In the genomic region with DNA sequence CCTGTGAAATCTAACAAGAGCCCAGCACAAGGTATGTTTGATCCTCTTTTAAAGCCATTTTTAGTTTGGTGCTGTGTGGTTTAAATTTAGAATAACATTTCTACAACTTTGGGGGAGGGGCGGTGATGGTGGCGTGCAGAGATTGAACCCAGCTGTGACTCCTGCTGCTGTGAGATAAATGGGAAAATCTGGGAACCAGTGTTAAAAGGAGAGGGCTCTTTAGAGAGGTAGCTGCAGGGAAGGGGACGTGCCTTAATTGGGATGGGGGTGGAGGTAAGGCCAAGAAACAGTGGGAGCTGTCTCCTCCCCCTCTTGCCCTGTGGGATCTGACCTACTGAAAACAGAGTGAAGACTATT, we compare ENCODE assay signal across 20 cellular contexts. TPM values are rescaled to one million over a fixed set of nuclear protein-coding genes. Genes with fewer than 3 reads are reported as not detected.
A peak's percentile ranks its signal among the peaks of the same experiment; 100 is the strongest.
DNase-seq lines count a peak whose midpoint lies in the region; ATAC-seq and TF ChIP-seq lines count a peak whose summit lies in the region.
"Had no signal": no experiment of that assay in that cellular context is flagged by ENCODE, and none has a peak within 500 bp of the region (broad histone marks: within the 10 kb centered on the region; RNA-seq: fewer than 3 reads in every experiment).

No MANE protein-coding gene starts in this region.

- H2AFZ ChIP-seq in GM23338 = no peak overlapping the region; the same call in 1 of the 2 replicates
- H2AFZ ChIP-seq in mesenchymal stem cell (ENCODE audit: low read depth, low read length) = no peak overlapping the region

- H3K9me2 ChIP-seq in GM23338 (ENCODE audit: insufficient read depth) = no peaks in the 10 kb centered on the region; the same call in 1 of the 2 replicates

- peaks cover 5% of the 10 kb centered on the region for H3K27me3 Mint-ChIP-seq in GM23338 (ENCODE audit: insufficient read depth, low read depth, poor library complexity)

- TF ChIP-seq EP300 in upper lobe of left lung (IDR thresholded peaks at IDR 0.05) = no peak

- peaks cover 33% of the 10 kb centered on the region for H3K4me1 ChIP-seq in GM23338 (ENCODE audit: insufficient read depth)
- H3K4me1 ChIP-seq in heart left ventricle = peaks cover 0 to 24% (median 12%) of the 10 kb centered on the region in 12 donors
- H3K4me1 ChIP-seq in mesenchymal stem cell (ENCODE audit: control insufficient read depth, insufficient read depth, low read depth, low read length) = peaks cover 8% of the 10 kb centered on the region
- H3K4me1 ChIP-seq in upper lobe of left lung = no peaks in the 10 kb centered on the region
- H3K4me1 ChIP-seq: SJSA1, stomach had no signal

- no peak overlapping the region for H3K18ac ChIP-seq in mesenchymal stem cell (ENCODE audit: low read depth in 1 of 2, low read length in 2 of 2)

- peaks cover 4% of the 10 kb centered on the region for H3K79me1 ChIP-seq in mesenchymal stem cell (replicated peaks; ENCODE audit: low read length, poor library complexity, severe bottlenecking)

- H2BK12ac ChIP-seq in mesenchymal stem cell (ENCODE audit: low read length in 2 of 2) = no peak overlapping the region

- no peak overlapping the region for H3K27ac Mint-ChIP-seq in GM23338
- H3K27ac Mint-ChIP-seq: activated naive CD8-positive, alpha-beta T cell treated with anti-CD3 and anti-CD28 coated beads, Interleukin-2, amount 50 U/mL, for 24 hours; IgD-negative memory B cell had no signal

- H2BK120ac ChIP-seq in mesenchymal stem cell (ENCODE audit: low read depth, low read length) = no peak overlapping the region

- TF ChIP-seq POLR2A in heart left ventricle (IDR thresholded peaks at IDR 0.05) (no peak), upper lobe of left lung (IDR thresholded peaks at IDR 0.05) (no peak)

- no peak overlapping the region for H2BK15ac ChIP-seq in mesenchymal stem cell (ENCODE audit: low read depth, poor library complexity, severe bottlenecking)

- no peak overlapping the region for H3K14ac ChIP-seq in mesenchymal stem cell (ENCODE audit: low read length in 2 of 2)

- H3K4ac ChIP-seq in mesenchymal stem cell (ENCODE audit: low read depth in 1 of 2, low read length in 2 of 2) = no peak overlapping the region

- ATAC-seq in GM23338 (peak; percentile 94), heart left ventricle (peak; percentile 43 to 55 (median 48)), GM21825 (IDR thresholded peaks at IDR 0.05; ENCODE audit: unreplicated experiment) (no peak), upper lobe of left lung (ENCODE audit: low FRiP score in 2 of 2) (no peak)
- ATAC-seq: activated CD4-positive, CD25-positive, alpha-beta regulatory T cell treated with anti-CD3 and anti-CD28 coated beads, Interleukin-2, amount 50 U/mL, for 24 hours; activated naive CD8-positive, alpha-beta T cell treated with anti-CD3 and anti-CD28 coated beads, Interleukin-2, amount 50 U/mL, for 24 hours; sciatic nerve had no signal

- no peak overlapping the region for H4K91ac ChIP-seq in mesenchymal stem cell (ENCODE audit: low read length)

- H3K36me3 ChIP-seq in GM23338 (ENCODE audit: insufficient read depth) = no peaks in the 10 kb centered on the region
- no peaks in the 10 kb centered on the region for H3K36me3 ChIP-seq in heart left ventricle
- H3K36me3 ChIP-seq in mesenchymal stem cell (ENCODE audit: control insufficient read depth in 1 of 2, insufficient read depth in 2 of 2, low read depth in 1 of 2, low read length in 2 of 2) = no peaks in the 10 kb centered on the region
- no peaks in the 10 kb centered on the region for H3K36me3 ChIP-seq in upper lobe of left lung
- H3K36me3 ChIP-seq: esophagus squamous epithelium, ovary, SJSA1, stomach had no signal

- intact Hi-C loops in heart left ventricle (cut with DNase I) = no loop called here

- H3F3A ChIP-seq in GM23338 (replicated peaks; ENCODE audit: low read depth) = no peaks in the 10 kb centered on the region

- H3K9ac ChIP-seq in mesenchymal stem cell (ENCODE audit: low read length) = no peak overlapping the region

- H3K27ac ChIP-seq in GM23338 (ENCODE audit: low read depth) (peak overlapping the region; percentile 21; the same call in 1 of the 2 replicates), heart left ventricle (peak overlapping the region in 10 of 12 donors; percentile 12 to 80 (median 66)), mesenchymal stem cell (ENCODE audit: low read length, poor library complexity, severe bottlenecking) (no peak overlapping the region), upper lobe of left lung (peak overlapping the region in 2 of 4 donors; percentile 25 to 35)
- H3K27ac ChIP-seq: esophagus squamous epithelium, ovary, SJSA1, stomach had no signal

- peaks cover 54% of the 10 kb centered on the region for H3K4me1 Mint-ChIP-seq in GM23338
- H3K4me1 Mint-ChIP-seq: activated naive CD8-positive, alpha-beta T cell treated with anti-CD3 and anti-CD28 coated beads, Interleukin-2, amount 50 U/mL, for 24 hours; CD14-positive monocyte; IgD-negative memory B cell had no signal

- H3K36me3 Mint-ChIP-seq in GM23338 (ENCODE audit: low read depth) = no peaks in the 10 kb centered on the region
- H3K36me3 Mint-ChIP-seq: CD14-positive monocyte had no signal

- peak overlapping the region; percentile 68 for H3K4me3 Mint-ChIP-seq in GM23338
- H3K4me3 Mint-ChIP-seq: activated naive CD8-positive, alpha-beta T cell treated with anti-CD3 and anti-CD28 coated beads, Interleukin-2, amount 50 U/mL, for 24 hours; CD14-positive monocyte; IgD-negative memory B cell had no signal

- TF ChIP-seq CTCF in GM23338 (conservative IDR thresholded peaks at IDR 0.05; ENCODE audit: low read depth in 2 of 2) = no peak
- TF ChIP-seq CTCF in heart left ventricle (IDR thresholded peaks at IDR 0.05) = no peak
- TF ChIP-seq CTCF in upper lobe of left lung (IDR thresholded peaks at IDR 0.05) = no peak

- peak overlapping the region; percentile 46 for H3K4me3 ChIP-seq in GM23338
- H3K4me3 ChIP-seq in heart left ventricle = peak overlapping the region in 7 of 12 donors; percentile 3 to 31 (median 21)
- H3K4me3 ChIP-seq in mesenchymal stem cell (ENCODE audit: insufficient read depth in 1 of 2, low read depth in 1 of 2, low read length in 2 of 2) = no peak overlapping the region
- H3K4me3 ChIP-seq in upper lobe of left lung = no peak overlapping the region
- H3K4me3 ChIP-seq: esophagus squamous epithelium, ovary, SJSA1, stomach had no signal

- H3K9me3 ChIP-seq in heart left ventricle (no peaks in the 10 kb centered on the region), mesenchymal stem cell (ENCODE audit: control insufficient read depth, low read length) (no peaks in the 10 kb centered on the region), upper lobe of left lung (no peaks in the 10 kb centered on the region)
- H3K9me3 ChIP-seq: esophagus squamous epithelium, ovary, SJSA1, stomach had no signal

- H3K9me3 Mint-ChIP-seq in GM23338 = no peaks in the 10 kb centered on the region
- H3K9me3 Mint-ChIP-seq: activated naive CD8-positive, alpha-beta T cell treated with anti-CD3 and anti-CD28 coated beads, Interleukin-2, amount 50 U/mL, for 24 hours; CD14-positive monocyte had no signal

- H2AK5ac ChIP-seq in mesenchymal stem cell (ENCODE audit: low read length, severe bottlenecking) = no peak overlapping the region

- H4K8ac ChIP-seq in mesenchymal stem cell (ENCODE audit: low read length) = no peak overlapping the region

- WGBS in heart left ventricle, 4 donors = 17 to 38% (median 28%) methylated on average over 3 of the region's 3 CpGs
- 36% methylated on average over 3 of the region's 3 CpGs for WGBS in mesenchymal stem cell
- WGBS in upper lobe of left lung, 2 donors = 56 to 89% methylated on average over 3 of the region's 3 CpGs

- H2BK5ac ChIP-seq in mesenchymal stem cell (ENCODE audit: low read depth, low read length, poor library complexity, severe bottlenecking) = no peak overlapping the region

- H3K27me3 ChIP-seq in GM23338 (ENCODE audit: insufficient read depth) (peaks cover 7% of the 10 kb centered on the region; the same call in 1 of the 2 replicates), heart left ventricle (no peaks in the 10 kb centered on the region), mesenchymal stem cell (ENCODE audit: control insufficient read depth in 1 of 2, insufficient read depth in 1 of 2, low read length in 2 of 2) (no peaks in the 10 kb centered on the region), upper lobe of left lung (no peaks in the 10 kb centered on the region)
- H3K27me3 ChIP-seq: esophagus squamous epithelium, ovary, stomach had no signal

- H3K4me2 ChIP-seq in GM23338 (peak overlapping the region; percentile 71), mesenchymal stem cell (ENCODE audit: low read length, poor library complexity, severe bottlenecking) (no peak overlapping the region)

- no peak overlapping the region for H3K23ac ChIP-seq in mesenchymal stem cell (ENCODE audit: low read length in 2 of 2)

- DNase-seq in GM23338 (ENCODE audit: low spot score) (peak; percentile 80), OCI-M1 (lab: John Stamatoyannopoulos, UW) (peak; percentile 31), heart left ventricle (peak in 3 of 5 donors; percentile 31 to 52 (median 40)), mesenchymal stem cell (peak; percentile 17), upper lobe of left lung (no peak), dedifferentiated amniotic fluid mesenchymal stem cell (ENCODE audit: extremely low spot score) (no peak), hepatic stellate cell (ENCODE audit: low spot score) (no peak)
- DNase-seq: ACHN; activated naive CD8-positive, alpha-beta T cell treated with anti-CD3 and anti-CD28 coated beads, Interleukin-2, amount 50 U/mL, for 24 hours; esophagus squamous epithelium; NCI-H2029 treated with DMSO at 0.1 percent for 48 hours; NCI-H510A treated with DMSO at 0.1 percent for 48 hours; ovary; stomach had no signal

- no peaks in the 10 kb centered on the region for H3K79me2 ChIP-seq in GM23338 (replicated peaks; ENCODE audit: insufficient read depth)

- H4K20me1 ChIP-seq in GM23338 (replicated peaks; ENCODE audit: insufficient read depth) = no peaks in the 10 kb centered on the region

RNA-seq across cellular contexts. Expression of gene DNAJC6, which starts 30.3 kb away (rescaled TPM):
- total RNA-seq in GM23338 (2014; rRNA removed; shearing (Covaris generic)) = 4.6 and 7.4 TPM in 2 replicates
- polyA plus RNA-seq in GM23338 (2016; fragmentation: Nextera tagmentation; extraction: Ambion mirVana) (1.6 and 2.4 TPM in 2 replicates), heart left ventricle (1 to 10 TPM in 1 of 2 donors, under 1 TPM in 1; 0.50 to 5.6 TPM)
- total RNA-seq in heart left ventricle (10 to 100 TPM in 4 of 9 donors, 1 to 10 TPM in 5; 7.6 to 14.1 (median 10.0) TPM), upper lobe of left lung (1 to 10 TPM; 3.5 to 5.9 (median 5.2) TPM)
- polyA plus RNA-seq in mesenchymal stem cell (2013, experiment 1 of 2) = 5.3 TPM
- 4.3 TPM for polyA plus RNA-seq in mesenchymal stem cell (2013, experiment 2 of 2)
- polyA plus RNA-seq: CD14-positive monocyte had no signal

Comparison
In these comparisons a context has a peak if more than half of its experiments do, and no peak if none do; other contexts are left out.
1. ATAC-seq: peak in GM23338 (single experiment) and heart left ventricle (4 of 4); none in GM21825 (single experiment) and upper lobe of left lung (0 of 2).
2. DNase-seq: peak in GM23338 (single experiment), OCI-M1 (single experiment), heart left ventricle (3 of 5) and mesenchymal stem cell (single experiment); none in upper lobe of left lung (0 of 2), dedifferentiated amniotic fluid mesenchymal stem cell (single experiment) and hepatic stellate cell (single experiment).
3. H3K4me3 ChIP-seq: peak in GM23338 (single experiment) and heart left ventricle (7 of 12); none in mesenchymal stem cell (0 of 2) and upper lobe of left lung (0 of 4).